ENCODE assay signal across 16 cellular contexts in genomic region chr5:37086466-37087178, GRCh38.
DNase-seq lines count a peak whose midpoint lies in the region; ATAC-seq and TF ChIP-seq lines count a peak whose summit lies in the region.
"Had no signal": no experiment of that assay in that cellular context is flagged by ENCODE, and none has a peak within 500 bp of the region (broad histone marks: within the 10 kb centered on the region; RNA-seq: fewer than 3 reads in every experiment).

No MANE protein-coding gene starts in this region.

- no peaks in the 10 kb centered on the region for H3K4me1 ChIP-seq in mucosa of descending colon (ENCODE audit: low read depth)

- TF ChIP-seq CTCF in endothelial cell (IDR thresholded peaks at IDR 0.05; ENCODE audit: unreplicated experiment) (no peak), mucosa of descending colon (IDR thresholded peaks at IDR 0.05) (no peak)

- no peak overlapping the region for H3K27ac Mint-ChIP-seq in endothelial cell (ENCODE audit: unreplicated experiment)
- H3K27ac Mint-ChIP-seq: activated T-helper 17 cell treated with anti-CD3 and anti-CD28 coated beads, Interleukin-2, amount 50 U/mL, for 72 hours had no signal

- H3K9me3 Mint-ChIP-seq in endothelial cell (ENCODE audit: unreplicated experiment): no peaks in the 10 kb centered on the region
- H3K9me3 Mint-ChIP-seq: activated T-helper 17 cell treated with anti-CD3 and anti-CD28 coated beads, Interleukin-2, amount 50 U/mL, for 72 hours had no signal

- H3K4me3 Mint-ChIP-seq in endothelial cell (ENCODE audit: unreplicated experiment): peak overlapping the region; percentile 19
- H3K4me3 Mint-ChIP-seq: activated T-helper 17 cell treated with anti-CD3 and anti-CD28 coated beads, Interleukin-2, amount 50 U/mL, for 72 hours had no signal

- peaks cover 17% of the 10 kb centered on the region for H3K9me3 ChIP-seq in mucosa of descending colon
- H3K9me3 ChIP-seq: ovary had no signal

- H3K36me3 ChIP-seq in mucosa of descending colon (ENCODE audit: low read depth): no peaks in the 10 kb centered on the region
- H3K36me3 ChIP-seq: ovary had no signal

- DNase-seq in GM04504 (ENCODE audit: low read depth) (peak; percentile 5), NCI-H748 treated with DMSO at 0.1 percent for 48 hours (lab: John Stamatoyannopoulos, UW) (peak; percentile 49), endothelial cell (ENCODE audit: low spot score) (no peak), mucosa of descending colon (peak in 2 of 3 donors; percentile 25 to 37), NCI-H2107 (lab: John Stamatoyannopoulos, UW) (no peak)
- no peak for DNase-seq in stimulated activated CD4-positive, alpha-beta T cell treated with anti-CD3 and anti-CD28 coated beads, Interleukin-2, amount 100 ng/mL, for 24 hours
- DNase-seq: activated CD4-positive, alpha-beta T cell treated with anti-CD3 and anti-CD28 coated beads for 1 hour; caudate nucleus; erythroblast; left ventricle myocardium superior; NCI-H82; ovary; stimulated activated naive CD4-positive, alpha-beta T cell had no signal

- no peaks in the 10 kb centered on the region for H3K27me3 Mint-ChIP-seq in endothelial cell (ENCODE audit: unreplicated experiment)
- H3K27me3 Mint-ChIP-seq: activated T-helper 17 cell treated with anti-CD3 and anti-CD28 coated beads, Interleukin-2, amount 50 U/mL, for 72 hours had no signal

- H3K36me3 Mint-ChIP-seq in endothelial cell (ENCODE audit: low read depth, unreplicated experiment): peaks cover 26% of the 10 kb centered on the region

- H3K4me3 ChIP-seq in mucosa of descending colon: no peak overlapping the region
- H3K4me3 ChIP-seq: ovary had no signal

- peaks cover 16% of the 10 kb centered on the region for H3K4me1 Mint-ChIP-seq in endothelial cell (ENCODE audit: unreplicated experiment)
- H3K4me1 Mint-ChIP-seq: activated T-helper 17 cell treated with anti-CD3 and anti-CD28 coated beads, Interleukin-2, amount 50 U/mL, for 72 hours had no signal

- peak; percentile 75 for ATAC-seq in mucosa of descending colon
- no peak for ATAC-seq in GM21528 (IDR thresholded peaks at IDR 0.05; ENCODE audit: low FRiP score, unreplicated experiment)
- no peak for ATAC-seq in HG02588 (IDR thresholded peaks at IDR 0.05; ENCODE audit: unreplicated experiment)
- ATAC-seq: activated T-helper 17 cell treated with anti-CD3 and anti-CD28 coated beads, Interleukin-2, amount 50 U/mL, for 72 hours; left ventricle myocardium superior had no signal

- intact Hi-C loops in mucosa of descending colon (cut with DNase I, micrococcal nuclease): no loop called here

Comparison
In these comparisons a context has a peak if more than half of its experiments do, and no peak if none do; other contexts are left out.
1. DNase-seq: peak in GM04504 (single experiment), NCI-H748 treated with DMSO at 0.1 percent for 48 hours (single experiment) and mucosa of descending colon (2 of 3); none in endothelial cell (single experiment), NCI-H2107 (single experiment) and stimulated activated CD4-positive, alpha-beta T cell treated with anti-CD3 and anti-CD28 coated beads, Interleukin-2, amount 100 ng/mL, for 24 hours (0 of 2).